ENCODE assay signal across 9 cellular contexts in the genomic region with DNA sequence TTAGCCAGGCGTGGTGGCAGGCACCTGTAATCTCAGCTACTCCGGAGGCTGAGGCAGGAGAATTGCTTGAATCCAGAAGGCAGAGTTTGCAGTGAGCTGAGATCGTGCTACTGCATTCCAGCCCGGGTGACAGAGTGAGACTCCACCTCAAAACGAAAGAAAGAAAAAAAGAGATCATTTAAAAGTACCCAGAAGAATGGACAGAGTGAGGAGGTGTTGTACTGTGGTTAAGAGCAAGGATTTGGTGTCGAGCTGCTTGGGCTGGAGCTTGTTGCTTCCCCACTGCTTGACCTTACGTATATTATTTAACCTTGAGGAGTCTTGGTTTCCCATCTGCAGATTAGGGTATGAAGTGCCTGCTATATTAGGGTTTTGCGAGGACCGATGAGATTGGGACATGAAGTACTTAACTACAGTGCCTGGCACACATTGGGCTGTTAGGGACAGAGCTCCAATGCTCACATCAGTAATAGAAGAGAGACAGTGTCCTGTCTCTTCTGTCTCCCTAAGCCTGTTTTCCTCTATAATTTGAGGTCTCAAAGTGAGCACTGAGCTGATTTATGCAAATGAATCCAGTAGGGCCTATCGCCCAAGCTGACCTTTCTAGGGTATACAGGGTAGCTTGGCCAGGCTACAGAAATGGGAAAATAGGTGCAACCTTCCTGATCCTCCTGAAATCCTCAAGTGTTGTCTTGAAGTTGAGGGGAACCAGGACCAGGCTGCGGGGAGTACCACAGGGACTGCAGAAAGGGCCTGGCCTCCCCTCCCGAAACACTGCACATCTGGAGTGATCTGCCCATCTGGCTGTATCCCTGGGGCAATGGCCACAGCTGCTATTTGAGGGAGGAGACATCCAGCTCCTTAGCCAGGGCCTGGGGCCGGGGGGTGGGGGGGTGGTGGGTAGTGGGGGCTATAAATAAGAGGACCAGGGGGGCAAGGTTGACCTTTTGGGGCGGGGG. TPM values are rescaled to one million over a fixed set of nuclear protein-coding genes. Genes with fewer than 3 reads are reported as not detected.
A peak's percentile ranks its signal among the peaks of the same experiment; 100 is the strongest.
DNase-seq lines count a peak whose midpoint lies in the region; ATAC-seq and TF ChIP-seq lines count a peak whose summit lies in the region.
"Had no signal": no experiment of that assay in that cellular context is flagged by ENCODE, and none has a peak within 500 bp of the region (broad histone marks: within the 10 kb centered on the region; RNA-seq: fewer than 3 reads in every experiment).

No MANE protein-coding gene starts in this region.

- no peaks in the 10 kb centered on the region for H3K27me3 ChIP-seq in muscle layer of colon (ENCODE audit: control insufficient read depth in 1 of 2, insufficient read depth in 2 of 2, low read length in 2 of 2)
- H3K27me3 ChIP-seq in upper lobe of left lung, result no peaks in the 10 kb centered on the region

- TF ChIP-seq CTCF in upper lobe of left lung (IDR thresholded peaks at IDR 0.05), result no peak

- no peak for ATAC-seq in activated T-cell treated with anti-CD3 and anti-CD28 coated beads, Interleukin-2, amount 50 U/mL, for 4 hours
- ATAC-seq in upper lobe of left lung (ENCODE audit: low FRiP score in 2 of 2), result peak in 1 of 2 donors; percentile 37
- no peak for ATAC-seq in GM18870 (IDR thresholded peaks at IDR 0.05; ENCODE audit: unreplicated experiment)

- TF ChIP-seq EP300 in upper lobe of left lung (IDR thresholded peaks at IDR 0.05), result no peak

- no peaks in the 10 kb centered on the region for H3K27me3 Mint-ChIP-seq in activated T-cell treated with anti-CD3 and anti-CD28 coated beads, Interleukin-2, amount 50 U/mL, for 24 hours
- no peaks in the 10 kb centered on the region for H3K27me3 Mint-ChIP-seq in activated T-cell treated with anti-CD3 and anti-CD28 coated beads, Interleukin-2, amount 50 U/mL, for 4 hours (ENCODE audit: low read depth)

- H3K9me3 Mint-ChIP-seq in activated T-cell treated with anti-CD3 and anti-CD28 coated beads, Interleukin-2, amount 50 U/mL, for 24 hours, result no peaks in the 10 kb centered on the region
- H3K9me3 Mint-ChIP-seq in activated T-cell treated with anti-CD3 and anti-CD28 coated beads, Interleukin-2, amount 50 U/mL, for 4 hours, result no peaks in the 10 kb centered on the region

- H3K4me1 Mint-ChIP-seq in activated T-cell treated with anti-CD3 and anti-CD28 coated beads, Interleukin-2, amount 50 U/mL, for 24 hours (ENCODE audit: low read depth), result peaks cover 94% of the 10 kb centered on the region
- H3K4me1 Mint-ChIP-seq in activated T-cell treated with anti-CD3 and anti-CD28 coated beads, Interleukin-2, amount 50 U/mL, for 4 hours (ENCODE audit: low read depth), result peaks cover 89% of the 10 kb centered on the region

- H3K9ac ChIP-seq in muscle layer of colon (ENCODE audit: low read length), result peak overlapping the region; percentile 12

- H3K9me3 ChIP-seq in muscle layer of colon (ENCODE audit: low read length) (no peaks in the 10 kb centered on the region), upper lobe of left lung (no peaks in the 10 kb centered on the region)

- no peak overlapping the region for H3K4me3 Mint-ChIP-seq in activated T-cell treated with anti-CD3 and anti-CD28 coated beads, Interleukin-2, amount 50 U/mL, for 24 hours
- H3K4me3 Mint-ChIP-seq in activated T-cell treated with anti-CD3 and anti-CD28 coated beads, Interleukin-2, amount 50 U/mL, for 4 hours, result no peak overlapping the region

- no peaks in the 10 kb centered on the region for H3K36me3 Mint-ChIP-seq in activated T-cell treated with anti-CD3 and anti-CD28 coated beads, Interleukin-2, amount 50 U/mL, for 24 hours (ENCODE audit: low read depth)
- H3K36me3 Mint-ChIP-seq in activated T-cell treated with anti-CD3 and anti-CD28 coated beads, Interleukin-2, amount 50 U/mL, for 4 hours (ENCODE audit: insufficient read depth), result no peaks in the 10 kb centered on the region

- peaks cover 47% of the 10 kb centered on the region for H3K4me1 ChIP-seq in muscle layer of colon (ENCODE audit: insufficient read depth, low read length)
- H3K4me1 ChIP-seq in upper lobe of left lung, result peaks cover 58 to 72% (median 69%) of the 10 kb centered on the region in 4 donors

- no peak for DNase-seq in activated T-cell treated with anti-CD3 and anti-CD28 coated beads, Interleukin-2, amount 50 U/mL, for 24 hours
- no peak for DNase-seq in activated T-cell treated with anti-CD3 and anti-CD28 coated beads, Interleukin-2, amount 50 U/mL, for 4 hours
- DNase-seq in caudate nucleus (lab: John Stamatoyannopoulos, UW) (no peak), upper lobe of left lung (no peak), NCI-H82 treated with DMSO at 0.1 percent for 48 hours (lab: John Stamatoyannopoulos, UW; ENCODE audit: unreplicated experiment) (no peak), NCI-H1105 treated with DMSO at 0.1 percent for 48 hours (lab: John Stamatoyannopoulos, UW) (no peak)
- DNase-seq: KG1 had no signal

- H3K27ac Mint-ChIP-seq in activated T-cell treated with anti-CD3 and anti-CD28 coated beads, Interleukin-2, amount 50 U/mL, for 24 hours, result peak overlapping the region; percentile 82

- 45 to 47% methylated on average over 13 of the region's 14 CpGs for WGBS in upper lobe of left lung, 2 donors

- H3K27ac ChIP-seq in caudate nucleus (ENCODE audit: low read depth, low read length), result peak overlapping the region; percentile 11
- H3K27ac ChIP-seq in muscle layer of colon (ENCODE audit: low read depth, low read length), result peak overlapping the region; percentile 8
- peak overlapping the region; percentile 85 to 99 (median 94) for H3K27ac ChIP-seq in upper lobe of left lung

- H3K36me3 ChIP-seq in muscle layer of colon (ENCODE audit: insufficient read depth, low read length) (no peaks in the 10 kb centered on the region), upper lobe of left lung (no peaks in the 10 kb centered on the region)

- H3K4me3 ChIP-seq in muscle layer of colon (ENCODE audit: low read depth in 1 of 2, low read length in 2 of 2) (no peak overlapping the region), upper lobe of left lung (no peak overlapping the region)

- no peak for TF ChIP-seq POLR2A in upper lobe of left lung (IDR thresholded peaks at IDR 0.05)

RNA-seq across cellular contexts. Expression of gene HDAC7, which starts 8.6 kb away (rescaled TPM):
- total RNA-seq in activated T-cell treated with anti-CD3 and anti-CD28 coated beads, Interleukin-2, amount 50 U/mL, for 4 hours, result 100 to 1,000 TPM; 168 to 199 (median 199) TPM
- 100 to 1,000 TPM in 4 of 6 donors, 10 to 100 TPM in 2; 66.6 to 164 (median 126) TPM for total RNA-seq in upper lobe of left lung

RNA-seq across cellular contexts. Expression of gene SLC48A1, which starts 55.2 kb away (rescaled TPM):
- 1 to 10 TPM; 4.0 to 5.2 (median 5.0) TPM for total RNA-seq in activated T-cell treated with anti-CD3 and anti-CD28 coated beads, Interleukin-2, amount 50 U/mL, for 4 hours
- 10 to 100 TPM; 26.5 to 36.5 (median 33.9) TPM for total RNA-seq in upper lobe of left lung

Comparison
In these comparisons a context has a peak if more than half of its experiments do, and no peak if none do; other contexts are left out.
1. H3K27ac ChIP-seq: peak in every context shown above with its lines; median percentile 94 in upper lobe of left lung; 11 in caudate nucleus; 8 in muscle layer of colon.
2. RNA of gene SLC48A1, which starts 55.2 kb away (total RNA-seq): 26.5 to 36.5 TPM in upper lobe of left lung; 4.0 to 5.2 TPM in activated T-cell treated with anti-CD3 and anti-CD28 coated beads, Interleukin-2, amount 50 U/mL, for 4 hours; every median in the first group is over 4 times any median in the second.